Comparison of ENCODE assay signal across 26 cellular contexts in genomic region chr3:46289551-46289950, GRCh38. TPM values are rescaled to one million over a fixed set of nuclear protein-coding genes. Genes with fewer than 3 reads are reported as not detected.
A peak's percentile ranks its signal among the peaks of the same experiment; 100 is the strongest.
DNase-seq lines count a peak whose midpoint lies in the region; ATAC-seq, FAIRE-seq and TF ChIP-seq lines count a peak whose summit lies in the region.
"Had no signal": no experiment of that assay in that cellular context is flagged by ENCODE, and none has a peak within 500 bp of the region (broad histone marks: within the 10 kb centered on the region; RNA-seq: fewer than 3 reads in every experiment).

No MANE protein-coding gene starts in this region.

- H3K4me1 ChIP-seq in CD4-positive, CD25-positive, alpha-beta regulatory T cell (ENCODE audit: control insufficient read depth, insufficient read depth, low read length, poor library complexity, severe bottlenecking), result peaks cover 39% of the 10 kb centered on the region
- H3K4me1 ChIP-seq in MM.1S (ENCODE audit: low read length) (peaks cover 89% of the 10 kb centered on the region), suprapubic skin (peaks cover 8% of the 10 kb centered on the region)
- H3K4me1 ChIP-seq: HAP-1, SJCRH30 had no signal

- no peak for TF ChIP-seq CTCF in CD14-positive monocyte (IDR thresholded peaks at IDR 0.05)
- no peak for TF ChIP-seq CTCF in MM.1S (IDR thresholded peaks at IDR 0.05; ENCODE audit: low read length)
- TF ChIP-seq CTCF in suprapubic skin (IDR thresholded peaks at IDR 0.05), result no peak
- no peak for TF ChIP-seq CTCF in D721Med (IDR thresholded peaks at IDR 0.05; ENCODE audit: insufficient read depth, missing control alignments)

- no peaks in the 10 kb centered on the region for H3K27me3 ChIP-seq in CD4-positive, CD25-positive, alpha-beta regulatory T cell (ENCODE audit: control insufficient read depth, insufficient read depth, low read length)
- no peaks in the 10 kb centered on the region for H3K27me3 ChIP-seq in MM.1S (replicated peaks; ENCODE audit: insufficient read depth, low read length)
- no peaks in the 10 kb centered on the region for H3K27me3 ChIP-seq in suprapubic skin
- H3K27me3 ChIP-seq: SJCRH30 had no signal

- H2AFZ ChIP-seq in MM.1S (ENCODE audit: low read length), result no peak overlapping the region
- H2AFZ ChIP-seq: PC-9 had no signal

- no peak for ATAC-seq in CD4-positive, CD25-positive, alpha-beta regulatory T cell (ENCODE audit: low read depth in 2 of 2)
- ATAC-seq in effector memory CD8-positive, alpha-beta T cell (replicated peaks), result no peak
- ATAC-seq: Right ventricle myocardium inferior, SK-N-SH treated with all-trans-retinoic acid at 6 μM for 48 hours had no signal

- H3K36me3 Mint-ChIP-seq in CD14-positive monocyte, result no peaks in the 10 kb centered on the region
- H3K36me3 Mint-ChIP-seq in CD4-positive, CD25-positive, alpha-beta regulatory T cell, result no peaks in the 10 kb centered on the region
- no peaks in the 10 kb centered on the region for H3K36me3 Mint-ChIP-seq in effector memory CD8-positive, alpha-beta T cell (ENCODE audit: insufficient read depth)

- peaks cover 55% of the 10 kb centered on the region for H3K4me1 Mint-ChIP-seq in CD14-positive monocyte
- peaks cover 31 to 68% (median 50%) of the 10 kb centered on the region in 4 donors for H3K4me1 Mint-ChIP-seq in CD4-positive, CD25-positive, alpha-beta regulatory T cell
- H3K4me1 Mint-ChIP-seq in effector memory CD8-positive, alpha-beta T cell (ENCODE audit: low read depth in 2 of 2), result peaks cover 56 to 80% of the 10 kb centered on the region in 2 donors

- 89% methylated on average over 1 of the region's 1 CpG for WGBS in suprapubic skin

- H3K27ac ChIP-seq in CD4-positive, CD25-positive, alpha-beta regulatory T cell (ENCODE audit: insufficient read depth, low read length, poor library complexity, severe bottlenecking), result no peak overlapping the region
- H3K27ac ChIP-seq in MM.1S (ENCODE audit: low read length), result peak overlapping the region; percentile 90
- no peak overlapping the region for H3K27ac ChIP-seq in suprapubic skin
- H3K27ac ChIP-seq: PC-9, SJCRH30 had no signal

- peaks cover 0 to 3% (median 0%) of the 10 kb centered on the region in 7 donors for H3K9me3 Mint-ChIP-seq in CD14-positive monocyte
- H3K9me3 Mint-ChIP-seq in CD4-positive, CD25-positive, alpha-beta regulatory T cell, result no peaks in the 10 kb centered on the region
- H3K9me3 Mint-ChIP-seq in effector memory CD8-positive, alpha-beta T cell, result no peaks in the 10 kb centered on the region
- H3K9me3 Mint-ChIP-seq: HFFc6 had no signal

- peak overlapping the region; percentile 43 for H3K9ac ChIP-seq in MM.1S (ENCODE audit: low read length)

- intact Hi-C loops in CD14-positive monocyte (cut with micrococcal nuclease), result no loop called here

- H3K4me3 ChIP-seq in CD4-positive, CD25-positive, alpha-beta regulatory T cell (ENCODE audit: low read depth, low read length), result no peak overlapping the region
- H3K4me3 ChIP-seq in MM.1S (ENCODE audit: low read length) (no peak overlapping the region), suprapubic skin (no peak overlapping the region)
- H3K4me3 ChIP-seq: HAP-1, PC-9, SJCRH30 had no signal

- H3F3A ChIP-seq in MM.1S (ENCODE audit: insufficient read depth, low read length), result peaks cover 67% of the 10 kb centered on the region

- no peak for TF ChIP-seq EP300 in suprapubic skin (IDR thresholded peaks at IDR 0.05)

- no peaks in the 10 kb centered on the region for H3K36me3 ChIP-seq in CD4-positive, CD25-positive, alpha-beta regulatory T cell (ENCODE audit: control insufficient read depth, insufficient read depth, low read length)
- H3K36me3 ChIP-seq in MM.1S (replicated peaks; ENCODE audit: insufficient read depth, low read length) (no peaks in the 10 kb centered on the region), suprapubic skin (no peaks in the 10 kb centered on the region)
- H3K36me3 ChIP-seq: HAP-1, SJCRH30 had no signal

- H3K4me2 ChIP-seq in MM.1S (ENCODE audit: low read depth, low read length), result peak overlapping the region; percentile 36
- H3K4me2 ChIP-seq: PC-9 had no signal

- FAIRE-seq in D721Med (lab: Jason Lieb, UNC), result no peak

- no peaks in the 10 kb centered on the region for H4K20me1 ChIP-seq in MM.1S (ENCODE audit: insufficient read depth, low read length)

- DNase-seq in CD14-positive monocyte (ENCODE audit: low spot score) (no peak), MM.1S (peak; percentile 78), suprapubic skin (ENCODE audit: low spot score in 2 of 2) (no peak), D721Med (ENCODE audit: insufficient read length, low spot score) (no peak)
- DNase-seq in CD4-positive, CD25-positive, alpha-beta regulatory T cell, result no peak
- no peak for DNase-seq in effector memory CD8-positive, alpha-beta T cell
- DNase-seq in activated CD4-positive, CD25-positive, alpha-beta regulatory T cell treated with anti-CD3 and anti-CD28 coated beads, Interleukin-2, amount 50 U/mL, for 72 hours, result no peak
- DNase-seq: C1 segment of cervical spinal cord, GOT3, HFFc6, IMR-90, KG1, NCI-H1048, NCI-H1417, NCI-H1694, NCI-H2029 treated with DMSO at 0.1 percent for 48 hours, NCI-H446 treated with DMSO at 0.1 percent for 48 hours, NCI-H526, NCI-H82, PC-9, SJCRH30 had no signal

- TF ChIP-seq POLR2A in suprapubic skin (IDR thresholded peaks at IDR 0.05), result no peak

- no peaks in the 10 kb centered on the region for H3K9me2 ChIP-seq in MM.1S (replicated peaks; ENCODE audit: insufficient read depth, low read length)

- H3K27ac Mint-ChIP-seq in CD14-positive monocyte, result peak overlapping the region; percentile 70 to 91 (median 85)
- H3K27ac Mint-ChIP-seq in CD4-positive, CD25-positive, alpha-beta regulatory T cell, result peak overlapping the region; percentile 9 to 84 (median 76)
- peak overlapping the region in 1 of 2 donors; percentile 81 for H3K27ac Mint-ChIP-seq in effector memory CD8-positive, alpha-beta T cell
- H3K27ac Mint-ChIP-seq: HFFc6 had no signal

- H3K79me2 ChIP-seq in MM.1S (ENCODE audit: low read length), result peaks cover 20% of the 10 kb centered on the region

- peaks cover 0 to 2% (median 0%) of the 10 kb centered on the region in 3 donors for H3K27me3 Mint-ChIP-seq in CD14-positive monocyte (ENCODE audit: low read depth in 3 of 3)
- H3K27me3 Mint-ChIP-seq in CD4-positive, CD25-positive, alpha-beta regulatory T cell, result no peaks in the 10 kb centered on the region
- H3K27me3 Mint-ChIP-seq in effector memory CD8-positive, alpha-beta T cell, result no peaks in the 10 kb centered on the region

- H3K9me3 ChIP-seq in CD4-positive, CD25-positive, alpha-beta regulatory T cell (ENCODE audit: control insufficient read depth in 2 of 2, low read length in 2 of 2), result no peaks in the 10 kb centered on the region
- H3K9me3 ChIP-seq in MM.1S (replicated peaks; ENCODE audit: insufficient read depth, low read length) (no peaks in the 10 kb centered on the region), suprapubic skin (no peaks in the 10 kb centered on the region)
- H3K9me3 ChIP-seq: HAP-1, SJCRH30 had no signal

- H3K4me3 Mint-ChIP-seq in CD14-positive monocyte, result peak overlapping the region in 1 of 2 donors; percentile 59
- peak overlapping the region in 2 of 4 donors; percentile 5 to 16 for H3K4me3 Mint-ChIP-seq in CD4-positive, CD25-positive, alpha-beta regulatory T cell
- H3K4me3 Mint-ChIP-seq in effector memory CD8-positive, alpha-beta T cell, result peak overlapping the region; percentile 9 to 54
- H3K4me3 Mint-ChIP-seq: HFFc6 had no signal

RNA-seq across cellular contexts. Expression of gene CCR3, which starts 47.3 kb away (rescaled TPM):
- polyA plus RNA-seq in CD14-positive monocyte, result under 1 TPM; 0.38 to 0.74 TPM
- 6.0 TPM for total RNA-seq in CD4-positive, CD25-positive, alpha-beta regulatory T cell
- 10 to 100 TPM; 14.4 to 43.9 (median 17.0) TPM for polyA plus RNA-seq in CD4-positive, CD25-positive, alpha-beta regulatory T cell
- 1 to 10 TPM in 3 of 4 donors, not detected in 1; 1.5 to 6.3 (median 1.9) TPM for total RNA-seq in suprapubic skin
- total RNA-seq: A673, HFFc6, IMR-90, Right ventricle myocardium inferior, RPMI7951, SJCRH30 had no signal
- polyA plus RNA-seq: IMR-90 had no signal
